Comparison of ENCODE assay signal across 8 cellular contexts in genomic region chr2:219251656-219252055, GRCh38. TPM values are rescaled to one million over a fixed set of nuclear protein-coding genes. Genes with fewer than 3 reads are reported as not detected.
DNase-seq lines count a peak whose midpoint lies in the region; ATAC-seq, FAIRE-seq and TF ChIP-seq lines count a peak whose summit lies in the region.
"Had no signal": no experiment of that assay in that cellular context is flagged by ENCODE, and none has a peak within 500 bp of the region (broad histone marks: within the 10 kb centered on the region; RNA-seq: fewer than 3 reads in every experiment).

No MANE protein-coding gene starts in this region.

- TF ChIP-seq EP300 in HepG2 (IDR thresholded peaks at IDR 0.05; ENCODE audit: low read depth in 2 of 2, low read length in 2 of 2) = no peak
- no peak for TF ChIP-seq EP300 in HepG2 (CRISPR knock-in tag; IDR thresholded peaks at IDR 0.05; ENCODE audit: borderline replicate concordance)

- H3K9me3 ChIP-seq in SJCRH30 (replicated peaks) (no peaks in the 10 kb centered on the region), HepG2 (ENCODE audit: low read length) (no peaks in the 10 kb centered on the region)
- H3K9me3 ChIP-seq: ovary had no signal

- WGBS in HepG2 (ENCODE audit: low lambda C conversion rate) = 93% methylated on average over 6 of the region's 6 CpGs

- H3K4me2 ChIP-seq in HepG2 (ENCODE audit: low read depth, low read length) = no peak overlapping the region

- H3K27ac ChIP-seq in SJCRH30 = peak overlapping the region; percentile 80
- H3K27ac ChIP-seq in HepG2 (ENCODE audit: extremely low read length, insufficient read depth, low read length) = no peak overlapping the region

- POLR2A ChIA-PET in HepG2 (lab: Yijun Ruan, JAX) = interaction anchor here (0.7 to 5.7 kb wide), 4 partner anchors 9 to 44 kb away, joined by 3 to 73 read pairs (median 4); partner anchors contain the start of genes DNAJB2 and ZFAND2B

- no peak overlapping the region for H2AFZ ChIP-seq in HepG2 (ENCODE audit: low read length)

- intact Hi-C loops in HepG2 (cut with micrococcal nuclease; ENCODE audit: unreplicated experiment) = no loop called here

- no peak for ATAC-seq in HG03469 (IDR thresholded peaks at IDR 0.05; ENCODE audit: unreplicated experiment)
- no peak for ATAC-seq in HepG2

- H3K27me3 ChIP-seq in SJCRH30 (peaks cover 4% of the 10 kb centered on the region; the same call in 1 of the 2 replicates), HepG2 (ENCODE audit: control insufficient read depth in 1 of 2, insufficient read depth in 2 of 2, low read length in 2 of 2) (peaks cover 2 to 33% of the 10 kb centered on the region in 2 experiments; a peak in 4 of 5 replicates)
- H3K27me3 ChIP-seq: ovary had no signal

- CTCF ChIA-PET in HepG2 (lab: Yijun Ruan, JAX; ENCODE audit: low intra/inter-chr PET ratio, low total read pairs) = no interaction called here

- TF ChIP-seq CTCF in HepG2 (CRISPR knock-in tag; IDR thresholded peaks at IDR 0.05) = no peak

- H3K79me2 ChIP-seq in HepG2 (ENCODE audit: insufficient read depth, low read length) = peaks cover 3% of the 10 kb centered on the region

- no peaks in the 10 kb centered on the region for H4K20me1 ChIP-seq in HepG2 (ENCODE audit: insufficient read depth, low read length)

- H3K4me1 ChIP-seq in SJCRH30 (peaks cover 31% of the 10 kb centered on the region), HepG2 (ENCODE audit: insufficient read depth, low read length) (peaks cover 75% of the 10 kb centered on the region)

- no peak for TF ChIP-seq POLR2A in HepG2 (IDR thresholded peaks at IDR 0.05; ENCODE audit: insufficient read depth in 1 of 2, low read depth in 2 of 2, low read length in 2 of 2)

- H3K9ac ChIP-seq in HepG2 (ENCODE audit: insufficient read depth, low read depth, low read length) = no peak overlapping the region

- TF ChIP-seq RAD21 in HepG2 (CRISPR knock-in tag; IDR thresholded peaks at IDR 0.05) = no peak

- FAIRE-seq in HepG2 (lab: Jason Lieb, UNC) = no peak

- DNase-seq in CD1c-positive myeloid dendritic cell (ENCODE audit: extremely low spot score) (peak; percentile 36), SJCRH30 (peak; percentile 52 to 59), kidney tubule cell (ENCODE audit: low spot score) (peak; percentile 35), Kasumi-1 (lab: John Stamatoyannopoulos, UW) (no peak), HepG2 (ENCODE audit: low spot score) (no peak)
- DNase-seq: ovary, SHP77 had no signal

- no TSS peak for BruUV-seq in HepG2 (replicated peaks; lab: Mats Ljungman, UMichigan)

- H3K36me3 ChIP-seq in SJCRH30 (peaks cover 3% of the 10 kb centered on the region), HepG2 (replicated peaks in 1 of 2; ENCODE audit: control insufficient read depth in 1 of 2, insufficient read depth in 2 of 2, low read length in 2 of 2) (peaks cover 1 to 13% of the 10 kb centered on the region in 2 experiments; a peak in 4 of 5 replicates)
- H3K36me3 ChIP-seq: ovary had no signal

- in situ Hi-C loops in HepG2 (cut with HindIII; ENCODE audit: extremely low pct_ligation_motif_present, low pct_unique_long_range_greater_than_20kb) = no loop called here

- no peak overlapping the region; the same call in 1 of the 2 replicates for H3K4me3 ChIP-seq in SJCRH30
- no peak overlapping the region for H3K4me3 ChIP-seq in HepG2 (replicated peaks in 1 of 3; ENCODE audit: insufficient read depth in 1 of 3, low read depth in 2 of 3, low read length in 3 of 3)

RNA-seq across cellular contexts. Expression of gene TUBA4B, which starts 1.4 kb away (rescaled TPM):
- total RNA-seq in SJCRH30 (2014; rRNA removed; shearing (Covaris generic)) = 0.08 TPM in 1 of 2 replicates, not detected in the other
- total RNA-seq in HepG2 (2016; rRNA removed; fragmentation: Illumina TruSeq; extraction: Trizol) = 0.18 and 0.29 TPM in 2 replicates
- 0.30 and 0.35 TPM in 2 replicates for total RNA-seq in HepG2 (2016; cell fraction: cytosol; rRNA removed; fragmentation: Illumina TruSeq; extraction: Trizol; ENCODE audit: low read depth)
- 0.18 and 0.24 TPM in 2 replicates for total RNA-seq in HepG2 (2016; cell fraction: insoluble cytoplasmic fraction; rRNA removed; fragmentation: Illumina TruSeq; extraction: Trizol)
- total RNA-seq in HepG2 (2016; cell fraction: membrane; rRNA removed; fragmentation: Illumina TruSeq; extraction: Trizol) = 0.34 and 0.41 TPM in 2 replicates
- 0.28 TPM in 1 of 2 replicates, not detected in the other for total RNA-seq in HepG2 (2016; cell fraction: nucleus; rRNA removed; fragmentation: Illumina TruSeq; extraction: Trizol)
- polyA plus RNA-seq in HepG2 (2011; rRNA removed) = 0.18 and 0.22 TPM in 2 replicates
- 0.32 and 0.55 TPM in 2 replicates for polyA plus RNA-seq in HepG2 (2011; cell fraction: cytosol; rRNA removed)
- polyA plus RNA-seq in HepG2 (2011; cell fraction: nucleus; rRNA removed) = 0.19 and 0.21 TPM in 2 replicates
- polyA plus RNA-seq in HepG2 (2012) = not detected in 2 replicates
- 0.10 and 0.15 TPM in 2 replicates for polyA plus RNA-seq in HepG2 (2016; cell fraction: cytosol; fragmentation: Illumina TruSeq; extraction: Trizol; ENCODE audit: low read depth)
- polyA plus RNA-seq in HepG2 (2016; cell fraction: insoluble cytoplasmic fraction; fragmentation: Illumina TruSeq; extraction: Trizol; ENCODE audit: low read depth) = 0.27 and 0.32 TPM in 2 replicates
- polyA plus RNA-seq in HepG2 (2016; cell fraction: membrane; fragmentation: Illumina TruSeq; extraction: Trizol; ENCODE audit: low read depth) = 0.21 and 0.30 TPM in 2 replicates
- polyA plus RNA-seq in HepG2 (2016; cell fraction: nucleus; fragmentation: Illumina TruSeq; extraction: Trizol; ENCODE audit: insufficient read depth, low read depth) = 0.57 TPM in 1 of 2 replicates, not detected in the other
- 0.19 TPM in 1 of 2 replicates, not detected in the other for polyA minus RNA-seq in HepG2 (2011; rRNA and poly(A)+ RNA removed; ENCODE audit: low replicate concordance)
- not detected in 2 replicates for polyA minus RNA-seq in HepG2 (2011; cell fraction: cytosol; rRNA and poly(A)+ RNA removed)
- polyA minus RNA-seq in HepG2 (2011; cell fraction: nucleus; rRNA and poly(A)+ RNA removed) = not detected in 2 replicates

RNA-seq across cellular contexts. Expression of gene TUBA4A, which starts 2.1 kb away (rescaled TPM):
- total RNA-seq in SJCRH30 (2014; rRNA removed; shearing (Covaris generic)) = 188 and 197 TPM in 2 replicates
- total RNA-seq in HepG2 (2016; rRNA removed; fragmentation: Illumina TruSeq; extraction: Trizol) = 0.97 and 1.3 TPM in 2 replicates
- 0.10 and 0.18 TPM in 2 replicates for total RNA-seq in HepG2 (2016; cell fraction: cytosol; rRNA removed; fragmentation: Illumina TruSeq; extraction: Trizol; ENCODE audit: low read depth)
- 1.2 and 2.1 TPM in 2 replicates for total RNA-seq in HepG2 (2016; cell fraction: insoluble cytoplasmic fraction; rRNA removed; fragmentation: Illumina TruSeq; extraction: Trizol)
- total RNA-seq in HepG2 (2016; cell fraction: membrane; rRNA removed; fragmentation: Illumina TruSeq; extraction: Trizol) = 0.34 and 0.52 TPM in 2 replicates
- 0.78 and 0.81 TPM in 2 replicates for total RNA-seq in HepG2 (2016; cell fraction: nucleus; rRNA removed; fragmentation: Illumina TruSeq; extraction: Trizol)
- polyA plus RNA-seq in HepG2 (2011; rRNA removed) = 12.7 and 19.5 TPM in 2 replicates
- polyA plus RNA-seq in HepG2 (2011; cell fraction: cytosol; rRNA removed) = 10.0 and 11.2 TPM in 2 replicates
- polyA plus RNA-seq in HepG2 (2011; cell fraction: nucleus; rRNA removed) = 37.1 and 38.2 TPM in 2 replicates
- polyA plus RNA-seq in HepG2 (2012) = 15.6 and 17.6 TPM in 2 replicates
- polyA plus RNA-seq in HepG2 (2016; cell fraction: cytosol; fragmentation: Illumina TruSeq; extraction: Trizol; ENCODE audit: low read depth) = 0.87 and 1.3 TPM in 2 replicates
- 2.8 TPM in 2 replicates for polyA plus RNA-seq in HepG2 (2016; cell fraction: insoluble cytoplasmic fraction; fragmentation: Illumina TruSeq; extraction: Trizol; ENCODE audit: low read depth)
- 0.76 and 1.1 TPM in 2 replicates for polyA plus RNA-seq in HepG2 (2016; cell fraction: membrane; fragmentation: Illumina TruSeq; extraction: Trizol; ENCODE audit: low read depth)
- polyA plus RNA-seq in HepG2 (2016; cell fraction: nucleus; fragmentation: Illumina TruSeq; extraction: Trizol; ENCODE audit: insufficient read depth, low read depth) = 1.9 and 3.4 TPM in 2 replicates
- 6.5 and 116 TPM in 2 replicates for polyA minus RNA-seq in HepG2 (2011; rRNA and poly(A)+ RNA removed; ENCODE audit: low replicate concordance)
- polyA minus RNA-seq in HepG2 (2011; cell fraction: cytosol; rRNA and poly(A)+ RNA removed) = 1.8 and 2.1 TPM in 2 replicates
- 2.0 and 3.0 TPM in 2 replicates for polyA minus RNA-seq in HepG2 (2011; cell fraction: nucleus; rRNA and poly(A)+ RNA removed)

RNA-seq across cellular contexts. Expression of gene STK16, which starts 6.4 kb away (rescaled TPM):
- 11.0 and 12.7 TPM in 2 replicates for total RNA-seq in SJCRH30 (2014; rRNA removed; shearing (Covaris generic))
- total RNA-seq in HepG2 (2016; rRNA removed; fragmentation: Illumina TruSeq; extraction: Trizol) = 27.0 and 28.0 TPM in 2 replicates
- 31.9 and 35.5 TPM in 2 replicates for total RNA-seq in HepG2 (2016; cell fraction: cytosol; rRNA removed; fragmentation: Illumina TruSeq; extraction: Trizol; ENCODE audit: low read depth)
- total RNA-seq in HepG2 (2016; cell fraction: insoluble cytoplasmic fraction; rRNA removed; fragmentation: Illumina TruSeq; extraction: Trizol) = 21.9 and 24.8 TPM in 2 replicates
- total RNA-seq in HepG2 (2016; cell fraction: membrane; rRNA removed; fragmentation: Illumina TruSeq; extraction: Trizol) = 61.2 and 65.9 TPM in 2 replicates
- 19.2 and 22.9 TPM in 2 replicates for total RNA-seq in HepG2 (2016; cell fraction: nucleus; rRNA removed; fragmentation: Illumina TruSeq; extraction: Trizol)
- polyA plus RNA-seq in HepG2 (2011; rRNA removed) = 50.9 and 60.5 TPM in 2 replicates
- polyA plus RNA-seq in HepG2 (2011; cell fraction: cytosol; rRNA removed) = 56.2 and 60.4 TPM in 2 replicates
- polyA plus RNA-seq in HepG2 (2011; cell fraction: nucleus; rRNA removed) = 80.4 and 87.0 TPM in 2 replicates
- polyA plus RNA-seq in HepG2 (2012) = 25.9 and 27.6 TPM in 2 replicates
- 43.0 and 56.8 TPM in 2 replicates for polyA plus RNA-seq in HepG2 (2016; cell fraction: cytosol; fragmentation: Illumina TruSeq; extraction: Trizol; ENCODE audit: low read depth)
- polyA plus RNA-seq in HepG2 (2016; cell fraction: insoluble cytoplasmic fraction; fragmentation: Illumina TruSeq; extraction: Trizol; ENCODE audit: low read depth) = 23.1 and 28.9 TPM in 2 replicates
- polyA plus RNA-seq in HepG2 (2016; cell fraction: membrane; fragmentation: Illumina TruSeq; extraction: Trizol; ENCODE audit: low read depth) = 54.8 and 59.8 TPM in 2 replicates
- 35.1 and 36.1 TPM in 2 replicates for polyA plus RNA-seq in HepG2 (2016; cell fraction: nucleus; fragmentation: Illumina TruSeq; extraction: Trizol; ENCODE audit: insufficient read depth, low read depth)
- 37.1 and 63.8 TPM in 2 replicates for polyA minus RNA-seq in HepG2 (2011; rRNA and poly(A)+ RNA removed; ENCODE audit: low replicate concordance)
- 12.2 and 18.8 TPM in 2 replicates for polyA minus RNA-seq in HepG2 (2011; cell fraction: cytosol; rRNA and poly(A)+ RNA removed)
- 36.2 and 47.5 TPM in 2 replicates for polyA minus RNA-seq in HepG2 (2011; cell fraction: nucleus; rRNA and poly(A)+ RNA removed)

RNA-seq across cellular contexts. Expression of gene GLB1L, which starts 6.4 kb away (rescaled TPM):
- total RNA-seq in SJCRH30 (2014; rRNA removed; shearing (Covaris generic)) = 2.9 and 4.2 TPM in 2 replicates
- 2.7 and 6.8 TPM in 2 replicates for total RNA-seq in HepG2 (2016; rRNA removed; fragmentation: Illumina TruSeq; extraction: Trizol)
- total RNA-seq in HepG2 (2016; cell fraction: cytosol; rRNA removed; fragmentation: Illumina TruSeq; extraction: Trizol; ENCODE audit: low read depth) = 1.8 and 3.4 TPM in 2 replicates
- total RNA-seq in HepG2 (2016; cell fraction: insoluble cytoplasmic fraction; rRNA removed; fragmentation: Illumina TruSeq; extraction: Trizol) = 2.6 and 6.8 TPM in 2 replicates
- total RNA-seq in HepG2 (2016; cell fraction: membrane; rRNA removed; fragmentation: Illumina TruSeq; extraction: Trizol) = 4.9 and 6.4 TPM in 2 replicates
- 5.0 and 7.5 TPM in 2 replicates for total RNA-seq in HepG2 (2016; cell fraction: nucleus; rRNA removed; fragmentation: Illumina TruSeq; extraction: Trizol)
- polyA plus RNA-seq in HepG2 (2011; rRNA removed) = 6.2 and 7.3 TPM in 2 replicates
- 5.5 and 6.3 TPM in 2 replicates for polyA plus RNA-seq in HepG2 (2011; cell fraction: cytosol; rRNA removed)
- 6.0 and 6.8 TPM in 2 replicates for polyA plus RNA-seq in HepG2 (2011; cell fraction: nucleus; rRNA removed)
- polyA plus RNA-seq in HepG2 (2012) = 3.7 and 4.4 TPM in 2 replicates
- polyA plus RNA-seq in HepG2 (2016; cell fraction: cytosol; fragmentation: Illumina TruSeq; extraction: Trizol; ENCODE audit: low read depth) = 1.5 and 2.7 TPM in 2 replicates
- polyA plus RNA-seq in HepG2 (2016; cell fraction: insoluble cytoplasmic fraction; fragmentation: Illumina TruSeq; extraction: Trizol; ENCODE audit: low read depth) = 2.3 and 3.0 TPM in 2 replicates
- polyA plus RNA-seq in HepG2 (2016; cell fraction: membrane; fragmentation: Illumina TruSeq; extraction: Trizol; ENCODE audit: low read depth) = 3.5 and 4.0 TPM in 2 replicates
- 9.0 and 11.6 TPM in 2 replicates for polyA plus RNA-seq in HepG2 (2016; cell fraction: nucleus; fragmentation: Illumina TruSeq; extraction: Trizol; ENCODE audit: insufficient read depth, low read depth)
- polyA minus RNA-seq in HepG2 (2011; rRNA and poly(A)+ RNA removed; ENCODE audit: low replicate concordance) = 5.1 and 6.4 TPM in 2 replicates
- 1.7 and 2.6 TPM in 2 replicates for polyA minus RNA-seq in HepG2 (2011; cell fraction: cytosol; rRNA and poly(A)+ RNA removed)
- 6.1 and 6.7 TPM in 2 replicates for polyA minus RNA-seq in HepG2 (2011; cell fraction: nucleus; rRNA and poly(A)+ RNA removed)

RNA-seq across cellular contexts. Expression of gene ANKZF1, which starts 22.1 kb away (rescaled TPM):
- total RNA-seq in SJCRH30 (2014; rRNA removed; shearing (Covaris generic)) = 19.2 and 28.7 TPM in 2 replicates
- total RNA-seq in HepG2 (2016; rRNA removed; fragmentation: Illumina TruSeq; extraction: Trizol) = 14.6 and 25.3 TPM in 2 replicates
- total RNA-seq in HepG2 (2016; cell fraction: cytosol; rRNA removed; fragmentation: Illumina TruSeq; extraction: Trizol; ENCODE audit: low read depth) = 7.2 and 11.5 TPM in 2 replicates
- 15.1 and 28.1 TPM in 2 replicates for total RNA-seq in HepG2 (2016; cell fraction: insoluble cytoplasmic fraction; rRNA removed; fragmentation: Illumina TruSeq; extraction: Trizol)
- 9.6 and 9.7 TPM in 2 replicates for total RNA-seq in HepG2 (2016; cell fraction: membrane; rRNA removed; fragmentation: Illumina TruSeq; extraction: Trizol)
- 35.5 and 43.3 TPM in 2 replicates for total RNA-seq in HepG2 (2016; cell fraction: nucleus; rRNA removed; fragmentation: Illumina TruSeq; extraction: Trizol)
- 128 and 131 TPM in 2 replicates for polyA plus RNA-seq in HepG2 (2011; rRNA removed)
- 31.4 and 41.4 TPM in 2 replicates for polyA plus RNA-seq in HepG2 (2011; cell fraction: cytosol; rRNA removed)
- polyA plus RNA-seq in HepG2 (2011; cell fraction: nucleus; rRNA removed) = 741 and 801 TPM in 2 replicates
- polyA plus RNA-seq in HepG2 (2012) = 97.7 and 105 TPM in 2 replicates
- 1.9 and 2.1 TPM in 2 replicates for polyA plus RNA-seq in HepG2 (2016; cell fraction: cytosol; fragmentation: Illumina TruSeq; extraction: Trizol; ENCODE audit: low read depth)
- 12.2 and 12.4 TPM in 2 replicates for polyA plus RNA-seq in HepG2 (2016; cell fraction: insoluble cytoplasmic fraction; fragmentation: Illumina TruSeq; extraction: Trizol; ENCODE audit: low read depth)
- 3.0 and 3.3 TPM in 2 replicates for polyA plus RNA-seq in HepG2 (2016; cell fraction: membrane; fragmentation: Illumina TruSeq; extraction: Trizol; ENCODE audit: low read depth)
- polyA plus RNA-seq in HepG2 (2016; cell fraction: nucleus; fragmentation: Illumina TruSeq; extraction: Trizol; ENCODE audit: insufficient read depth, low read depth) = 74.4 and 78.7 TPM in 2 replicates
- 27.1 and 66.1 TPM in 2 replicates for polyA minus RNA-seq in HepG2 (2011; rRNA and poly(A)+ RNA removed; ENCODE audit: low replicate concordance)
- 26.1 and 28.4 TPM in 2 replicates for polyA minus RNA-seq in HepG2 (2011; cell fraction: cytosol; rRNA and poly(A)+ RNA removed)
- polyA minus RNA-seq in HepG2 (2011; cell fraction: nucleus; rRNA and poly(A)+ RNA removed) = 218 and 249 TPM in 2 replicates

Comparison
In these comparisons a context has a peak if more than half of its experiments do, and no peak if none do; other contexts are left out.
1. DNase-seq: peak in CD1c-positive myeloid dendritic cell (single experiment), SJCRH30 (2 of 2) and kidney tubule cell (single experiment); none in Kasumi-1 (0 of 2) and HepG2 (single experiment).
2. RNA of gene TUBA4A, which starts 2.1 kb away (total RNA-seq): 188 to 197 TPM in SJCRH30; 0.10 to 2.1 TPM in HepG2; every median in the first group is over 10 times any median in the second.